ENCODE assay signal across 8 cellular contexts in genomic region chr21:43211085-43212071, GRCh38. TPM values are rescaled to one million over a fixed set of nuclear protein-coding genes. Genes with fewer than 3 reads are reported as not detected.
A peak's percentile ranks its signal among the peaks of the same experiment; 100 is the strongest.
DNase-seq lines count a peak whose midpoint lies in the region; ATAC-seq and TF ChIP-seq lines count a peak whose summit lies in the region.

No MANE protein-coding gene starts in this region.

- H3K9me3 Mint-ChIP-seq in osteocyte (ENCODE audit: unreplicated experiment), result no peaks in the 10 kb centered on the region

- H3K4me3 Mint-ChIP-seq in osteocyte (ENCODE audit: unreplicated experiment), result no peak overlapping the region

- H3K36me3 Mint-ChIP-seq in osteocyte (ENCODE audit: unreplicated experiment), result no peaks in the 10 kb centered on the region

- H3K27me3 Mint-ChIP-seq in osteocyte (ENCODE audit: unreplicated experiment), result peaks cover 17% of the 10 kb centered on the region

- H3K27ac Mint-ChIP-seq in osteocyte (ENCODE audit: unreplicated experiment), result no peak overlapping the region

- peaks cover 4% of the 10 kb centered on the region for H3K4me1 Mint-ChIP-seq in osteocyte (ENCODE audit: unreplicated experiment)

- peak; percentile 29 for TF ChIP-seq CTCF in osteocyte (IDR thresholded peaks at IDR 0.05)

- no peak for ATAC-seq in HG03457 (IDR thresholded peaks at IDR 0.05; ENCODE audit: unreplicated experiment)

- in situ Hi-C loops in KBM-7 (cut with MboI; ENCODE audit: low pct_unique_long_range_greater_than_20kb, low sequenced_read_pairs), result no loop called here

- DNase-seq in EH (ENCODE audit: low read depth) (peak; percentile 3), NCI-H774 (lab: John Stamatoyannopoulos, UW) (peak; percentile 42), glomerular visceral epithelial cell (ENCODE audit: extremely low spot score) (peak; percentile 47), osteocyte (ENCODE audit: extremely low spot score, unreplicated experiment) (peak; percentile 82), KBM-7 (no peak)
- no peak for DNase-seq in stimulated activated CD4-positive, alpha-beta T cell treated with anti-CD3 and anti-CD28 coated beads, Interleukin-4, amount 100 ng/mL, for 4 hours
- DNase-seq in stimulated activated CD4-positive, alpha-beta T cell treated with anti-CD3 and anti-CD28 coated beads, Interleukin-2, amount 100 ng/mL, for 48 hours, result no peak

RNA-seq across cellular contexts. Expression of gene CRYAA, which starts 42.6 kb away (rescaled TPM):
- not detected in 2 replicates for total RNA-seq in osteocyte

Comparison
In these comparisons a context has a peak if more than half of its experiments do, and no peak if none do; other contexts are left out.
1. DNase-seq: peak in EH (single experiment), NCI-H774 (single experiment), glomerular visceral epithelial cell (single experiment) and osteocyte (single experiment); none in stimulated activated CD4-positive, alpha-beta T cell treated with anti-CD3 and anti-CD28 coated beads, Interleukin-4, amount 100 ng/mL, for 4 hours (0 of 2), stimulated activated CD4-positive, alpha-beta T cell treated with anti-CD3 and anti-CD28 coated beads, Interleukin-2, amount 100 ng/mL, for 48 hours (0 of 2) and KBM-7 (single experiment).